ENCODE assay signal across 9 cellular contexts in the genomic region with DNA sequence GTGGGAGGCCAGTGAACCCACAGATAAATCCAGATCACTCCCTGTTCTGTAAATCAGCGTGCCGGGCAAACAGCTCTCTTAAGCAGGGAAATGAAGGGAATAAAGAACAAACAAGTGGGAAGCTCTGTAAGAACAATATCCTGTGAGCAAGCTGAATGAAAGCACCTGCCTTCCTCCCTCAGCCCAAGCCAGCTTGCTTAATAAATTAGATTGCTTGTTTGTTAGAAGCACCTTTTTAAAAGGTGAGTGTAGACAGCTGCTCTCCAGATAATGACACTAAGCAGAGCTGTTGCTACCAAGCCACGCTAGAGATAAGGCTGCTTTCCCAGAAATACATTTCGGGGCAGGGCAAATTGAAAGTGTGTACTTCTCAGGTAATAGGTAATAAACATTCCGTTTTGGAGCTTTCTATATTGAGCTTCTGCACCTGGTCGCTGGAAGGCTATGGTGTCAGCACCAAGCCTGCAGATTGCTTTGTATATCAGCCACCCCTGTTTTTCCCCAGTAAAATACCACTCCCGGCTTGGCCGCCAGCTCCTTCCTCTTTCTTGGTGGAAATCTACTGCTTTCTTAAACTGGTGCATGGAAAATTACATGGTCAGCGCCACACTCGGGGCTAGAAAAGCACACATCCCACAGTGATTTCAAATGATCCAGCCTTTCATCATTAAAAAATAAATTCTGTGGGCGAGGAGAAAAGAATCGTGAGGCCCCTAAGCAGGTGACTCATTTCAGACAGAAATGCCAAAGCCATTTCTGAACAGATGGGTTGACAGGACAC.
A peak's percentile ranks its signal among the peaks of the same experiment; 100 is the strongest.
DNase-seq lines count a peak whose midpoint lies in the region; ATAC-seq lines count a peak whose summit lies in the region.
"Had no signal": no experiment of that assay in that cellular context is flagged by ENCODE, and none has a peak within 500 bp of the region (broad histone marks: within the 10 kb centered on the region; RNA-seq: fewer than 3 reads in every experiment).

No MANE protein-coding gene starts in this region.

- H3K9ac ChIP-seq in mucosa of stomach (ENCODE audit: low read length) = peak overlapping the region; percentile 5

- peaks cover 58% of the 10 kb centered on the region for H3K4me1 ChIP-seq in mucosa of stomach (ENCODE audit: control insufficient read depth, insufficient read depth, low read length)

- ATAC-seq in HG02798 (IDR thresholded peaks at IDR 0.05; ENCODE audit: poor library complexity, unreplicated experiment) = no peak

- no peaks in the 10 kb centered on the region for H3K9me3 ChIP-seq in mucosa of stomach (ENCODE audit: control insufficient read depth, low read length)

- no peaks in the 10 kb centered on the region for H3K27me3 ChIP-seq in mucosa of stomach (ENCODE audit: control insufficient read depth, insufficient read depth, low read length)

- no peaks in the 10 kb centered on the region for H3K36me3 ChIP-seq in mucosa of stomach (ENCODE audit: control insufficient read depth, insufficient read depth, low read length)

- no peak overlapping the region for H3K4me3 ChIP-seq in mucosa of stomach (ENCODE audit: low read length)

- DNase-seq in DMS79 treated with DMSO at 0.1 percent for 48 hours (lab: John Stamatoyannopoulos, UW) = peak; percentile 88
- peak; percentile 94 for DNase-seq in NCI-H2107 (lab: John Stamatoyannopoulos, UW)
- peak; percentile 47 for DNase-seq in astrocyte of the hippocampus (ENCODE audit: low read depth, low spot score)
- no peak for DNase-seq in SW 1271 (lab: John Stamatoyannopoulos, UW)
- no peak for DNase-seq in hippocampal formation (lab: John Stamatoyannopoulos, UW)
- no peak for DNase-seq in activated CD8-positive, alpha-beta memory T cell treated with anti-CD3 and anti-CD28 coated beads, Interleukin-2, amount 50 U/mL, for 48 hours
- DNase-seq: Calu3 had no signal

Comparison
In these comparisons a context has a peak if more than half of its experiments do, and no peak if none do; other contexts are left out.
1. DNase-seq: peak in DMS79 treated with DMSO at 0.1 percent for 48 hours (single experiment), NCI-H2107 (single experiment) and astrocyte of the hippocampus (single experiment); none in SW 1271 (0 of 2), hippocampal formation (0 of 2) and activated CD8-positive, alpha-beta memory T cell treated with anti-CD3 and anti-CD28 coated beads, Interleukin-2, amount 50 U/mL, for 48 hours (single experiment).